In genomic region chr6:114144887-114145851, GRCh38 we compare ENCODE assay signal across 1 cellular context.
TF ChIP-seq lines count a peak whose summit lies in the region.

No MANE protein-coding gene starts in this region.

TF ChIP-seq in HepG2, 621 proteins besides CTCF, POLR2A, EP300 and RAD21 (continued from another document and continues in another):
- TF ChIP-seq NFKBIZ (CRISPR knock-in tag; IDR thresholded peaks at IDR 0.05) (no peak), ZNF276 (CRISPR knock-in tag; IDR thresholded peaks at IDR 0.05; ENCODE audit: low read depth) (no peak), DDIT3 (CRISPR knock-in tag; IDR thresholded peaks at IDR 0.05) (no peak), MTF1 (CRISPR knock-in tag; IDR thresholded peaks at IDR 0.05) (no peak), ESRRA (CRISPR knock-in tag; IDR thresholded peaks at IDR 0.05; ENCODE audit: low read depth) (no peak), NFAT5 (CRISPR knock-in tag; IDR thresholded peaks at IDR 0.05) (no peak), SMAD9 (CRISPR knock-in tag; IDR thresholded peaks at IDR 0.05) (no peak), MZF1 (CRISPR knock-in tag; IDR thresholded peaks at IDR 0.05; ENCODE audit: borderline replicate concordance) (no peak), ZNF598 (CRISPR knock-in tag; IDR thresholded peaks at IDR 0.05; ENCODE audit: borderline replicate concordance) (no peak), ZNF720 (CRISPR knock-in tag; IDR thresholded peaks at IDR 0.05) (no peak), ZNF496 (CRISPR knock-in tag; IDR thresholded peaks at IDR 0.05; ENCODE audit: insufficient replicate concordance) (no peak), ZNF33B (CRISPR knock-in tag; IDR thresholded peaks at IDR 0.05) (no peak), IRF1 (CRISPR knock-in tag; IDR thresholded peaks at IDR 0.05; ENCODE audit: low read depth) (no peak), ZKSCAN1 (IDR thresholded peaks at IDR 0.05; ENCODE audit: low read length) (no peak), ZNF737 (CRISPR knock-in tag; IDR thresholded peaks at IDR 0.05; ENCODE audit: borderline replicate concordance) (no peak), MEIS2 (CRISPR knock-in tag; IDR thresholded peaks at IDR 0.05) (peak; percentile 79), ARID5B (CRISPR knock-in tag; IDR thresholded peaks at IDR 0.05) (peak; percentile 88), RBM39 (IDR thresholded peaks at IDR 0.05; ENCODE audit: low read depth, low read length, poor library complexity, severe bottlenecking) (no peak), ZMAT5 (CRISPR knock-in tag; IDR thresholded peaks at IDR 0.05; ENCODE audit: borderline replicate concordance, low read depth) (no peak), ZNF646 (CRISPR knock-in tag; IDR thresholded peaks at IDR 0.05) (no peak), GMEB2 (CRISPR knock-in tag; IDR thresholded peaks at IDR 0.05; ENCODE audit: low read depth) (no peak; the same call in 1 of the 2 replicates), MBNL3 (CRISPR knock-in tag; conservative IDR thresholded peaks at IDR 0.05) (no peak), SMAD1 (CRISPR knock-in tag; IDR thresholded peaks at IDR 0.05; ENCODE audit: borderline replicate concordance, low read depth) (no peak), PHB2 (IDR thresholded peaks at IDR 0.05; ENCODE audit: partially characterized antibody) (no peak), ZNF800 (CRISPR knock-in tag; IDR thresholded peaks at IDR 0.05) (no peak), THAP8 (CRISPR knock-in tag; IDR thresholded peaks at IDR 0.05; ENCODE audit: borderline replicate concordance) (no peak), ZNF430 (CRISPR knock-in tag; IDR thresholded peaks at IDR 0.05) (no peak), PBX3 (CRISPR knock-in tag; IDR thresholded peaks at IDR 0.05; ENCODE audit: borderline replicate concordance) (no peak)
